12 cellular contexts compared by ENCODE assay signal in genomic region chr14:68549057-68549421, GRCh38.
A peak's percentile ranks its signal among the peaks of the same experiment; 100 is the strongest.
DNase-seq lines count a peak whose midpoint lies in the region; ATAC-seq, FAIRE-seq and TF ChIP-seq lines count a peak whose summit lies in the region.
"Had no signal": no experiment of that assay in that cellular context is flagged by ENCODE, and none has a peak within 500 bp of the region (broad histone marks: within the 10 kb centered on the region; RNA-seq: fewer than 3 reads in every experiment).

No MANE protein-coding gene starts in this region.

- WGBS in HUES64: 18% methylated on average over 1 of the region's 1 CpG

- CTCF ChIA-PET in CD4-positive, alpha-beta T cell (lab: Charles Lee): no interaction called here

- no peak for TF ChIP-seq POLR2A in GM12891 (IDR thresholded peaks at IDR 0.05; ENCODE audit: low read depth, low read length)

- H3K9me3 ChIP-seq in HUES64 (ENCODE audit: insufficient read depth, low read depth, low read length) (no peaks in the 10 kb centered on the region), upper lobe of right lung (no peaks in the 10 kb centered on the region)
- H3K9me3 ChIP-seq in CD4-positive, alpha-beta T cell (ENCODE audit: control insufficient read depth, low read length): no peaks in the 10 kb centered on the region

- H3K4me3 ChIP-seq in HUES64 (ENCODE audit: low read length): no peak overlapping the region
- no peak overlapping the region for H3K4me3 ChIP-seq in upper lobe of right lung
- H3K4me3 ChIP-seq: GM12878 had no signal

- H3K27me3 Mint-ChIP-seq in mesothelial cell of epicardium (ENCODE audit: low read depth): no peaks in the 10 kb centered on the region
- H3K27me3 Mint-ChIP-seq in CD4-positive, alpha-beta T cell: no peaks in the 10 kb centered on the region
- H3K27me3 Mint-ChIP-seq: activated CD4-positive, alpha-beta T cell treated with anti-CD3 and anti-CD28 coated beads for 36 hours; central memory CD8-positive, alpha-beta T cell had no signal

- DNase-seq in mesothelial cell of epicardium (ENCODE audit: low spot score in 2 of 2, unreplicated experiment in 2 of 2): no peak
- DNase-seq in upper lobe of right lung: no peak
- DNase-seq in CD4-positive, alpha-beta T cell: no peak
- DNase-seq in dermis blood vessel endothelial cell: no peak
- no peak for DNase-seq in GM12891 (ENCODE audit: insufficient read length, low spot score)
- DNase-seq: activated CD4-positive, alpha-beta T cell treated with anti-CD3 and anti-CD28 coated beads for 36 hours; midbrain; NCI-H446 treated with DMSO at 0.1 percent for 48 hours had no signal

- no peak overlapping the region for H3K9ac ChIP-seq in HUES64 (ENCODE audit: low read depth, low read length)

- no peak for FAIRE-seq in GM12891 (lab: Jason Lieb, UNC)
- FAIRE-seq: GM12878 had no signal

- H3K27ac ChIP-seq in HUES64 (ENCODE audit: low read depth, low read length) (peak overlapping the region; percentile 2; the same call in 1 of the 2 replicates), cingulate gyrus (ENCODE audit: low read depth, low read length) (peak overlapping the region; percentile 94), upper lobe of right lung (peak overlapping the region; percentile 85)
- no peak overlapping the region for H3K27ac ChIP-seq in CD4-positive, alpha-beta T cell (ENCODE audit: low read depth, low read length)

- ATAC-seq in upper lobe of right lung: peak; percentile 54
- no peak for ATAC-seq in CD4-positive, alpha-beta T cell (ENCODE audit: poor library complexity)
- ATAC-seq: activated CD4-positive, alpha-beta T cell treated with anti-CD3 and anti-CD28 coated beads for 36 hours; GM12878 had no signal

- H3K36me3 Mint-ChIP-seq in mesothelial cell of epicardium: peaks cover 5% of the 10 kb centered on the region
- no peaks in the 10 kb centered on the region for H3K36me3 Mint-ChIP-seq in CD4-positive, alpha-beta T cell (ENCODE audit: low read depth)

- no peaks in the 10 kb centered on the region for H3K9me3 Mint-ChIP-seq in mesothelial cell of epicardium
- no peaks in the 10 kb centered on the region for H3K9me3 Mint-ChIP-seq in CD4-positive, alpha-beta T cell
- H3K9me3 Mint-ChIP-seq: central memory CD8-positive, alpha-beta T cell had no signal

- no peak overlapping the region for H3K4me3 Mint-ChIP-seq in mesothelial cell of epicardium
- H3K4me3 Mint-ChIP-seq in CD4-positive, alpha-beta T cell: no peak overlapping the region
- H3K4me3 Mint-ChIP-seq: activated CD4-positive, alpha-beta T cell treated with anti-CD3 and anti-CD28 coated beads for 36 hours; central memory CD8-positive, alpha-beta T cell had no signal

- H3K4me1 ChIP-seq in HUES64 (ENCODE audit: insufficient read depth, low read length) (peaks cover 39% of the 10 kb centered on the region), upper lobe of right lung (peaks cover 67% of the 10 kb centered on the region)

- intact Hi-C loops in upper lobe of right lung (cut with DNase I): no loop called here
- intact Hi-C loops in CD4-positive, alpha-beta T cell (cut with DNase I, micrococcal nuclease): no loop called here

- POLR2A ChIA-PET in CD4-positive, alpha-beta T cell (lab: Charles Lee): no interaction called here

- peak overlapping the region; percentile 99 for H3K27ac Mint-ChIP-seq in mesothelial cell of epicardium
- no peak overlapping the region for H3K27ac Mint-ChIP-seq in CD4-positive, alpha-beta T cell
- H3K27ac Mint-ChIP-seq: activated CD4-positive, alpha-beta T cell treated with anti-CD3 and anti-CD28 coated beads for 36 hours had no signal

- H3K27me3 ChIP-seq in HUES64 (ENCODE audit: insufficient read depth, low read length) (no peaks in the 10 kb centered on the region), upper lobe of right lung (no peaks in the 10 kb centered on the region)
- H3K27me3 ChIP-seq in CD4-positive, alpha-beta T cell (ENCODE audit: control insufficient read depth, insufficient read depth, low read length): no peaks in the 10 kb centered on the region

- peaks cover 65% of the 10 kb centered on the region for H3K4me1 Mint-ChIP-seq in mesothelial cell of epicardium
- H3K4me1 Mint-ChIP-seq in CD4-positive, alpha-beta T cell (ENCODE audit: low read depth): peaks cover 24% of the 10 kb centered on the region
- H3K4me1 Mint-ChIP-seq: central memory CD8-positive, alpha-beta T cell had no signal

- TF ChIP-seq CTCF in mesothelial cell of epicardium (IDR thresholded peaks at IDR 0.05; ENCODE audit: unreplicated experiment) (no peak), upper lobe of right lung (IDR thresholded peaks at IDR 0.05) (no peak)
- TF ChIP-seq CTCF in CD4-positive, alpha-beta T cell (IDR thresholded peaks at IDR 0.05): no peak

- H3K36me3 ChIP-seq in HUES64 (ENCODE audit: insufficient read depth, low read length) (no peaks in the 10 kb centered on the region), upper lobe of right lung (no peaks in the 10 kb centered on the region)

TF ChIP-seq in GM12891, 5 proteins besides CTCF, POLR2A, EP300 and RAD21:
- TF ChIP-seq POU2F2 (IDR thresholded peaks at IDR 0.05; ENCODE audit: low read depth, low read length): no peak
- TF ChIP-seq TAF1 (IDR thresholded peaks at IDR 0.05; ENCODE audit: low read depth, low read length): no peak
- TF ChIP-seq SPI1 (IDR thresholded peaks at IDR 0.05; ENCODE audit: low read depth, low read length): no peak
- TF ChIP-seq POLR2AphosphoS5 (IDR thresholded peaks at IDR 0.05; ENCODE audit: low read depth, low read length): no peak
- no peak for TF ChIP-seq PAX5 (IDR thresholded peaks at IDR 0.05; ENCODE audit: insufficient read depth, low read length, severe bottlenecking)
TF ChIP-seq in GM12891: peak in this region for 0.
